ENCODE assay signal across 16 cellular contexts in the genomic region with DNA sequence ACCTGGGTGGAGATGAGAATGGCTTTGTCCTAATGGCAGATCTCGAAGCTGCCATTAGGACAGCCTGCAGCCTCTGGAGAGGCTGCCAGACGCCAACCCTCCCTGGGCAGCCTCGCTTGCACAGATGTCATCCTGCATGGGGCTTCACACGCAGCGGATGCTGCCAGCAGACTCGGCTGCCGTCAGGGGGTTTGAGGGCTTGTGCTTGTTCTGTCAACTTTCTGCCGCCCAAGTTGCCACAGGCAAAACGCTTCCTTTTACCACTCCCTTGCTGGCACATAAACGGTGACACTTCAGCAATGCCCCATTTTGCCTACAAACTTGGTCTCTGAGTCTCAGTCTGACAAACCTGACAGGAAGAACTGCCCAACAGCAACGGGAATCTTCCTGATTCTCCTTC. TPM values are rescaled to one million over a fixed set of nuclear protein-coding genes. Genes with fewer than 3 reads are reported as not detected.
DNase-seq lines count a peak whose midpoint lies in the region; ATAC-seq, FAIRE-seq and TF ChIP-seq lines count a peak whose summit lies in the region.
"Had no signal": no experiment of that assay in that cellular context is flagged by ENCODE, and none has a peak within 500 bp of the region (broad histone marks: within the 10 kb centered on the region; RNA-seq: fewer than 3 reads in every experiment).

No MANE protein-coding gene starts in this region.

- no peaks in the 10 kb centered on the region for H3K9me3 Mint-ChIP-seq in CD8-positive, alpha-beta memory T cell

- H3K4me3 Mint-ChIP-seq in CD8-positive, alpha-beta memory T cell = no peak overlapping the region

- peaks cover 15 to 59% (median 31%) of the 10 kb centered on the region in 3 donors for H3K36me3 Mint-ChIP-seq in CD8-positive, alpha-beta memory T cell

- FAIRE-seq in GM12891 (lab: Jason Lieb, UNC) (peak; percentile 52), K562 (lab: Jason Lieb, UNC) (no peak)

- POLR2A ChIA-PET in K562 (lab: Yijun Ruan, JAX) = interaction anchor here (3.1 kb wide), 1 partner anchor 25 kb away, joined by 10 read pairs; a partner anchor contains a TSS
- POLR2A ChIA-PET in CD8-positive, alpha-beta memory T cell (lab: Charles Lee) = no interaction called here

- H2AFZ ChIP-seq in K562 (ENCODE audit: low read depth, low read length) = no peak overlapping the region

- no peaks in the 10 kb centered on the region for H3K9me1 ChIP-seq in K562 (ENCODE audit: control insufficient read depth, insufficient read depth, low read length)

- H3K27ac Mint-ChIP-seq in CD8-positive, alpha-beta memory T cell = no peak overlapping the region

- DNase-seq in GM12891 (ENCODE audit: insufficient read length, low spot score) (no peak), K562 (ENCODE audit: extremely low read depth in 1 of 4, low spot score in 3 of 4) (no peak), NCI-H510A (lab: John Stamatoyannopoulos, UW) (no peak), erythroblast (lab: John Stamatoyannopoulos, UW) (no peak), NOMO-1 (lab: John Stamatoyannopoulos, UW; ENCODE audit: unreplicated experiment in 2 of 2) (no peak)
- no peak for DNase-seq in CD8-positive, alpha-beta memory T cell
- DNase-seq: activated effector memory CD4-positive, alpha-beta T cell treated with anti-CD3 and anti-CD28 coated beads, Interleukin-2, amount 50 U/mL, for 16 hours; central memory CD4-positive, alpha-beta T cell; HCEC 1CT; NCI-H1930; NCI-H526; occipital lobe; stimulated activated CD4-positive, alpha-beta T cell treated with anti-CD3 and anti-CD28 coated beads, Interleukin-2, amount 100 ng/mL, for 24 hours had no signal

- peak overlapping the region; percentile 25; the same call in 1 of the 3 replicates for H3K27ac ChIP-seq in K562 (ENCODE audit: extremely low read depth, low read depth, low read length)
- H3K27ac ChIP-seq in neutrophil = peak overlapping the region; percentile 61
- H3K27ac ChIP-seq in CD8-positive, alpha-beta memory T cell (ENCODE audit: low read depth, low read length) = no peak overlapping the region

- CTCF ChIA-PET in K562 (lab: Yijun Ruan, JAX; ENCODE audit: low intra/inter-chr PET ratio) = no interaction called here
- CTCF ChIA-PET in CD8-positive, alpha-beta memory T cell (lab: Charles Lee) = no interaction called here

- H4K20me1 ChIP-seq in K562 (replicated peaks; ENCODE audit: control insufficient read depth, insufficient read depth, low read length) = no peaks in the 10 kb centered on the region

- 77% methylated on average over 11 of the region's 11 CpGs for WGBS in K562 (ENCODE audit: insufficient coverage, low coverage, missing lambda C conversion rate)

- no peak for TF ChIP-seq EP300 in K562 (IDR thresholded peaks at IDR 0.05; ENCODE audit: low read length)

- H3K27me3 ChIP-seq in K562 (ENCODE audit: control insufficient read depth in 2 of 2, insufficient read depth in 2 of 2, low read length in 2 of 2) = no peaks in the 10 kb centered on the region
- H3K27me3 ChIP-seq in neutrophil = no peaks in the 10 kb centered on the region
- no peaks in the 10 kb centered on the region for H3K27me3 ChIP-seq in CD8-positive, alpha-beta memory T cell (ENCODE audit: insufficient read depth, low read length, poor library complexity, severe bottlenecking)

- peaks cover 14% of the 10 kb centered on the region; the same call in 1 of the 2 replicates for H3K9me3 ChIP-seq in K562 (replicated peaks; ENCODE audit: control insufficient read depth, insufficient read depth, low read depth, low read length)
- H3K9me3 ChIP-seq in neutrophil = no peaks in the 10 kb centered on the region
- H3K9me3 ChIP-seq in CD8-positive, alpha-beta memory T cell (ENCODE audit: low read length) = no peaks in the 10 kb centered on the region

- H3K79me2 ChIP-seq in K562 (ENCODE audit: control insufficient read depth, insufficient read depth, low read length) = peaks cover 63% of the 10 kb centered on the region

- H3K27me3 Mint-ChIP-seq in CD8-positive, alpha-beta memory T cell = no peaks in the 10 kb centered on the region

- peaks cover 16 to 24% (median 18%) of the 10 kb centered on the region in 3 donors for H3K4me1 Mint-ChIP-seq in CD8-positive, alpha-beta memory T cell

- no peak overlapping the region for H3K4me3 ChIP-seq in K562
- no peak overlapping the region for H3K4me3 ChIP-seq in neutrophil (ENCODE audit: low read depth in 1 of 2, low read length in 1 of 2)
- no peak overlapping the region for H3K4me3 ChIP-seq in CD8-positive, alpha-beta memory T cell (ENCODE audit: low read length)

- TF ChIP-seq RAD21 in K562 (CRISPR knock-in tag; conservative IDR thresholded peaks at IDR 0.05 in 1 of 2, IDR thresholded peaks at IDR 0.05 in 1 of 2) = no peak

- peak overlapping the region; percentile 24 to 84; a peak in 2 of 4 replicates for H3K9ac ChIP-seq in K562 (ENCODE audit: insufficient read depth in 1 of 2, low read depth in 2 of 2, low read length in 2 of 2)

- H3K36me3 ChIP-seq in K562 (ENCODE audit: control insufficient read depth, insufficient read depth, low read length) (peaks cover 71% of the 10 kb centered on the region), neutrophil (no peaks in the 10 kb centered on the region)
- peaks cover 5% of the 10 kb centered on the region for H3K36me3 ChIP-seq in CD8-positive, alpha-beta memory T cell (ENCODE audit: insufficient read depth, low read length)

- H3K4me1 ChIP-seq in K562 (replicated peaks in 1 of 2; ENCODE audit: control insufficient read depth in 2 of 2, insufficient read depth in 2 of 2, low read length in 2 of 2) (peaks cover 23 to 54% of the 10 kb centered on the region in 2 experiments), neutrophil (ENCODE audit: control insufficient read depth in 1 of 2, insufficient read depth in 1 of 2, low read depth in 1 of 2, low read length in 1 of 2) (peaks cover 42 to 51% of the 10 kb centered on the region in 2 experiments)
- H3K4me1 ChIP-seq in CD8-positive, alpha-beta memory T cell (ENCODE audit: insufficient read depth, low read length) = no peaks in the 10 kb centered on the region

- intact Hi-C loops in K562 (cut with micrococcal nuclease) = no loop called here

- no peak overlapping the region for H3K4me2 ChIP-seq in K562 (ENCODE audit: insufficient read depth, low read length)

- TF ChIP-seq POLR2A in GM12891 (IDR thresholded peaks at IDR 0.05; ENCODE audit: low read depth, low read length) = no peak
- TF ChIP-seq POLR2A in K562 (conservative IDR thresholded peaks at IDR 0.05) = no peak
- no peak for TF ChIP-seq POLR2A in erythroblast (IDR thresholded peaks at IDR 0.05; ENCODE audit: low read length)

- peak; percentile 3 for ATAC-seq in HG03095 (IDR thresholded peaks at IDR 0.05; ENCODE audit: unreplicated experiment)
- ATAC-seq in K562 = no peak
- ATAC-seq: activated CD4-positive, CD25-positive, alpha-beta regulatory T cell treated with anti-CD3 and anti-CD28 coated beads, Interleukin-2, amount 50 U/mL, for 24 hours had no signal

- TF ChIP-seq CTCF in K562 (IDR thresholded peaks at IDR 0.05 in 2 of 3, conservative IDR thresholded peaks at IDR 0.05 in 1 of 3; ENCODE audit: insufficient read depth in 2 of 3, low read depth in 1 of 3, low read length in 3 of 3) = no peak
- no peak for TF ChIP-seq CTCF in neutrophil (IDR thresholded peaks at IDR 0.05)

- no TSS peak for BruUV-seq in K562 (replicated peaks; lab: Mats Ljungman, UMichigan)

- in situ Hi-C loops in K562 (cut with MboI) = no loop called here

TF ChIP-seq in GM12891, 5 proteins besides CTCF, POLR2A, EP300 and RAD21:
- TF ChIP-seq PAX5 (IDR thresholded peaks at IDR 0.05; ENCODE audit: insufficient read depth, low read length, severe bottlenecking) = no peak
- TF ChIP-seq SPI1 (IDR thresholded peaks at IDR 0.05; ENCODE audit: low read depth, low read length) = no peak
- no peak for TF ChIP-seq POU2F2 (IDR thresholded peaks at IDR 0.05; ENCODE audit: low read depth, low read length)
- TF ChIP-seq POLR2AphosphoS5 (IDR thresholded peaks at IDR 0.05; ENCODE audit: low read depth, low read length) = no peak
- no peak for TF ChIP-seq TAF1 (IDR thresholded peaks at IDR 0.05; ENCODE audit: low read depth, low read length)

TF ChIP-seq in K562, 482 proteins besides CTCF, POLR2A, EP300 and RAD21:
- TF ChIP-seq WHSC1 (IDR thresholded peaks at IDR 0.05; ENCODE audit: low read length) (peak; percentile 21), ILF3 (IDR thresholded peaks at IDR 0.05; ENCODE audit: borderline replicate concordance) (no peak)

RNA-seq across cellular contexts. Expression of a gene that starts 24.7 kb away (rescaled TPM):
- polyA plus RNA-seq in GM12891 (2012; ENCODE audit: low read depth, missing spikeins) = 70.1 TPM
- 60.9 and 94.0 TPM in 2 replicates for total RNA-seq in K562 (2011; cell fraction: chromatin; rRNA removed; ENCODE audit: low replicate concordance)
- 39.0 and 46.8 TPM in 2 replicates for total RNA-seq in K562 (2011; cell fraction: nucleolus; rRNA removed)
- total RNA-seq in K562 (2011; cell fraction: nucleoplasm; rRNA removed) = 92.2 and 142 TPM in 2 replicates
- 31.3 and 36.1 TPM in 2 replicates for total RNA-seq in K562 (2014; rRNA removed)
- total RNA-seq in K562 (2014; rRNA removed; fragmentation: Illumina TruSeq; extraction: Trizol) = 33.6 and 34.5 TPM in 2 replicates
- 27.3 and 28.7 TPM in 2 replicates for total RNA-seq in K562 (2015; rRNA removed; fragmentation: Illumina TruSeq; extraction: Trizol)
- 118 and 129 TPM in 2 replicates for total RNA-seq in K562 (2021)
- 51.9 and 61.8 TPM in 2 replicates for polyA plus RNA-seq in K562 (2011; rRNA removed)
- 104 and 110 TPM in 2 replicates for polyA plus RNA-seq in K562 (2011; cell fraction: cytosol; rRNA removed)
- 62.6 and 63.5 TPM in 2 replicates for polyA plus RNA-seq in K562 (2011; cell fraction: nucleus; rRNA removed)
- 102 and 243 TPM in 2 replicates for polyA plus RNA-seq in K562 (2012)
- polyA plus RNA-seq in K562 (2014; fragmentation: Illumina TruSeq; extraction: Trizol) = 151 and 157 TPM in 2 replicates
- polyA plus RNA-seq in K562 (2014; fragmentation: Nextera tagmentation; extraction: Ambion mirVana) = 10 to 100 TPM; 14.1 to 21.7 TPM
- 84.2 and 84.3 TPM in 2 replicates for polyA plus RNA-seq in K562 (2014; rRNA removed)
- polyA minus RNA-seq in K562 (2011; rRNA and poly(A)+ RNA removed) = 35.4 and 39.4 TPM in 2 replicates
- 64.4 and 65.4 TPM in 2 replicates for polyA minus RNA-seq in K562 (2011; cell fraction: cytosol; rRNA and poly(A)+ RNA removed)
- 28.3 and 33.3 TPM in 2 replicates for polyA minus RNA-seq in K562 (2011; cell fraction: nucleus; rRNA and poly(A)+ RNA removed)
- total RNA-seq in CD8-positive, alpha-beta memory T cell = 10 to 100 TPM; 60.0 to 61.5 TPM
- polyA plus RNA-seq in CD8-positive, alpha-beta memory T cell = 73.7 TPM
